In genomic region chr10:110620108-110620719, GRCh38 we compare ENCODE assay signal across 1 cellular context.
TF ChIP-seq lines count a peak whose summit lies in the region.

No MANE protein-coding gene starts in this region.

TF ChIP-seq in HEK293, 187 proteins besides CTCF, POLR2A, EP300 and RAD21 (continued from another document and continues in another):
- no peak for TF ChIP-seq ZNF529 (tag by site-specific recombination; IDR thresholded peaks at IDR 0.05; ENCODE audit: insufficient replicate concordance)
- TF ChIP-seq, protein P1, sequence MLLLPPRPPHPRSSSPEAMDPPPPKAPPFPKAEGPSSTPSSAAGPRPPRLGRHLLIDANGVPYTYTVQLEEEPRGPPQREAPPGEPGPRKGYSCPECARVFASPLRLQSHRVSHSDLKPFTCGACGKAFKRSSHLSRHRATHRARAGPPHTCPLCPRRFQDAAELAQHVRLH (tag by site-specific recombination; IDR thresholded peaks at IDR 0.05): no peak
- TF ChIP-seq ZNF558 (tag by site-specific recombination; IDR thresholded peaks at IDR 0.05): no peak
- TF ChIP-seq ZNF140 (tag by site-specific recombination; IDR thresholded peaks at IDR 0.05): no peak
- TF ChIP-seq, protein P2, sequence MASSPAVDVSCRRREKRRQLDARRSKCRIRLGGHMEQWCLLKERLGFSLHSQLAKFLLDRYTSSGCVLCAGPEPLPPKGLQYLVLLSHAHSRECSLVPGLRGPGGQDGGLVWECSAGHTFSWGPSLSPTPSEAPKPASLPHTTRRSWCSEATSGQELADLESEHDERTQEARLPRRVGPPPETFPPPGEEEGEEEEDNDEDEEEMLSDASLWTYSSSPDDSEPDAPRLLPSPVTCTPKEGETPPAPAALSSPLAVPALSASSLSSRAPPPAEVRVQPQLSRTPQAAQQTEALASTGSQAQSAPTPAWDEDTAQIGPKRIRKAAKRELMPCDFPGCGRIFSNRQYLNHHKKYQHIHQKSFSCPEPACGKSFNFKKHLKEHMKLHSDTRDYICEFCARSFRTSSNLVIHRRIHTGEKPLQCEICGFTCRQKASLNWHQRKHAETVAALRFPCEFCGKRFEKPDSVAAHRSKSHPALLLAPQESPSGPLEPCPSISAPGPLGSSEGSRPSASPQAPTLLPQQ (tag by site-specific recombination; IDR thresholded peaks at IDR 0.05): peak; percentile 62; the same call in 1 of the 2 replicates
- TF ChIP-seq TCF7L2 (IDR thresholded peaks at IDR 0.05; ENCODE audit: borderline replicate concordance, low read depth, low read length): peak; percentile 30; the same call in 1 of the 2 replicates
- TF ChIP-seq, protein P3, sequence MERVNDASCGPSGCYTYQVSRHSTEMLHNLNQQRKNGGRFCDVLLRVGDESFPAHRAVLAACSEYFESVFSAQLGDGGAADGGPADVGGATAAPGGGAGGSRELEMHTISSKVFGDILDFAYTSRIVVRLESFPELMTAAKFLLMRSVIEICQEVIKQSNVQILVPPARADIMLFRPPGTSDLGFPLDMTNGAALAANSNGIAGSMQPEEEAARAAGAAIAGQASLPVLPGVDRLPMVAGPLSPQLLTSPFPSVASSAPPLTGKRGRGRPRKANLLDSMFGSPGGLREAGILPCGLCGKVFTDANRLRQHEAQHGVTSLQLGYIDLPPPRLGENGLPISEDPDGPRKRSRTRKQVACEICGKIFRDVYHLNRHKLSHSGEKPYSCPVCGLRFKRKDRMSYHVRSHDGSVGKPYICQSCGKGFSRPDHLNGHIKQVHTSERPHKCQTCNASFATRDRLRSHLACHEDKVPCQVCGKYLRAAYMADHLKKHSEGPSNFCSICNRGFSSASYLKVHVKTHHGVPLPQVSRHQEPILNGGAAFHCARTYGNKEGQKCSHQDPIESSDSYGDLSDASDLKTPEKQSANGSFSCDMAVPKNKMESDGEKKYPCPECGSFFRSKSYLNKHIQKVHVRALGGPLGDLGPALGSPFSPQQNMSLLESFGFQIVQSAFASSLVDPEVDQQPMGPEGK (tag by site-specific recombination; IDR thresholded peaks at IDR 0.05): 0 out of 2 replicates have a peak, but pooled peaks have one; percentile 31
- TF ChIP-seq ZSCAN30 (tag by site-specific recombination; IDR thresholded peaks at IDR 0.05): no peak
- no peak for TF ChIP-seq ZNF768 (tag by site-specific recombination; IDR thresholded peaks at IDR 0.05)
- TF ChIP-seq, protein P4, sequence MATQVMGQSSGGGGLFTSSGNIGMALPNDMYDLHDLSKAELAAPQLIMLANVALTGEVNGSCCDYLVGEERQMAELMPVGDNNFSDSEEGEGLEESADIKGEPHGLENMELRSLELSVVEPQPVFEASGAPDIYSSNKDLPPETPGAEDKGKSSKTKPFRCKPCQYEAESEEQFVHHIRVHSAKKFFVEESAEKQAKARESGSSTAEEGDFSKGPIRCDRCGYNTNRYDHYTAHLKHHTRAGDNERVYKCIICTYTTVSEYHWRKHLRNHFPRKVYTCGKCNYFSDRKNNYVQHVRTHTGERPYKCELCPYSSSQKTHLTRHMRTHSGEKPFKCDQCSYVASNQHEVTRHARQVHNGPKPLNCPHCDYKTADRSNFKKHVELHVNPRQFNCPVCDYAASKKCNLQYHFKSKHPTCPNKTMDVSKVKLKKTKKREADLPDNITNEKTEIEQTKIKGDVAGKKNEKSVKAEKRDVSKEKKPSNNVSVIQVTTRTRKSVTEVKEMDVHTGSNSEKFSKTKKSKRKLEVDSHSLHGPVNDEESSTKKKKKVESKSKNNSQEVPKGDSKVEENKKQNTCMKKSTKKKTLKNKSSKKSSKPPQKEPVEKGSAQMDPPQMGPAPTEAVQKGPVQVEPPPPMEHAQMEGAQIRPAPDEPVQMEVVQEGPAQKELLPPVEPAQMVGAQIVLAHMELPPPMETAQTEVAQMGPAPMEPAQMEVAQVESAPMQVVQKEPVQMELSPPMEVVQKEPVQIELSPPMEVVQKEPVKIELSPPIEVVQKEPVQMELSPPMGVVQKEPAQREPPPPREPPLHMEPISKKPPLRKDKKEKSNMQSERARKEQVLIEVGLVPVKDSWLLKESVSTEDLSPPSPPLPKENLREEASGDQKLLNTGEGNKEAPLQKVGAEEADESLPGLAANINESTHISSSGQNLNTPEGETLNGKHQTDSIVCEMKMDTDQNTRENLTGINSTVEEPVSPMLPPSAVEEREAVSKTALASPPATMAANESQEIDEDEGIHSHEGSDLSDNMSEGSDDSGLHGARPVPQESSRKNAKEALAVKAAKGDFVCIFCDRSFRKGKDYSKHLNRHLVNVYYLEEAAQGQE (tag by site-specific recombination; IDR thresholded peaks at IDR 0.05): no peak
- TF ChIP-seq MZF1 (tag by site-specific recombination; IDR thresholded peaks at IDR 0.05; ENCODE audit: borderline replicate concordance): no peak
- peak; percentile 13; the same call in 1 of the 2 replicates for TF ChIP-seq ZBTB8A (tag by site-specific recombination; IDR thresholded peaks at IDR 0.05)
- TF ChIP-seq, protein P5, sequence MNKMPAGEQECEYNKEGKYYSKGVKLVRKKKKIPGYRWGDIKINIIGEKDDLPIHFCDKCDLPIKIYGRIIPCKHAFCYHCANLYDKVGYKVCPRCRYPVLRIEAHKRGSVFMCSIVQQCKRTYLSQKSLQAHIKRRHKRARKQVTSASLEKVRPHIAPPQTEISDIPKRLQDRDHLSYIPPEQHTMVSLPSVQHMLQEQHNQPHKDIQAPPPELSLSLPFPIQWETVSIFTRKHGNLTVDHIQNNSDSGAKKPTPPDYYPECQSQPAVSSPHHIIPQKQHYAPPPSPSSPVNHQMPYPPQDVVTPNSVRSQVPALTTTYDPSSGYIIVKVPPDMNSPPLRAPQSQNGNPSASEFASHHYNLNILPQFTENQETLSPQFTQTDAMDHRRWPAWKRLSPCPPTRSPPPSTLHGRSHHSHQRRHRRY (tag by site-specific recombination; IDR thresholded peaks at IDR 0.05): no peak
- TF ChIP-seq ZNF169 (tag by site-specific recombination; IDR thresholded peaks at IDR 0.05): no peak
- TF ChIP-seq ZNF354C (tag by site-specific recombination; IDR thresholded peaks at IDR 0.05; ENCODE audit: borderline replicate concordance, low read depth): no peak
- TF ChIP-seq, protein P6, sequence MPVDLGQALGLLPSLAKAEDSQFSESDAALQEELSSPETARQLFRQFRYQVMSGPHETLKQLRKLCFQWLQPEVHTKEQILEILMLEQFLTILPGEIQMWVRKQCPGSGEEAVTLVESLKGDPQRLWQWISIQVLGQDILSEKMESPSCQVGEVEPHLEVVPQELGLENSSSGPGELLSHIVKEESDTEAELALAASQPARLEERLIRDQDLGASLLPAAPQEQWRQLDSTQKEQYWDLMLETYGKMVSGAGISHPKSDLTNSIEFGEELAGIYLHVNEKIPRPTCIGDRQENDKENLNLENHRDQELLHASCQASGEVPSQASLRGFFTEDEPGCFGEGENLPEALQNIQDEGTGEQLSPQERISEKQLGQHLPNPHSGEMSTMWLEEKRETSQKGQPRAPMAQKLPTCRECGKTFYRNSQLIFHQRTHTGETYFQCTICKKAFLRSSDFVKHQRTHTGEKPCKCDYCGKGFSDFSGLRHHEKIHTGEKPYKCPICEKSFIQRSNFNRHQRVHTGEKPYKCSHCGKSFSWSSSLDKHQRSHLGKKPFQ (tag by site-specific recombination; IDR thresholded peaks at IDR 0.05): 0 out of 2 replicates have a peak, but pooled peaks have one; percentile 19
- TF ChIP-seq ZNF664 (tag by site-specific recombination; IDR thresholded peaks at IDR 0.05): peak; percentile 99
- TF ChIP-seq, protein P7, sequence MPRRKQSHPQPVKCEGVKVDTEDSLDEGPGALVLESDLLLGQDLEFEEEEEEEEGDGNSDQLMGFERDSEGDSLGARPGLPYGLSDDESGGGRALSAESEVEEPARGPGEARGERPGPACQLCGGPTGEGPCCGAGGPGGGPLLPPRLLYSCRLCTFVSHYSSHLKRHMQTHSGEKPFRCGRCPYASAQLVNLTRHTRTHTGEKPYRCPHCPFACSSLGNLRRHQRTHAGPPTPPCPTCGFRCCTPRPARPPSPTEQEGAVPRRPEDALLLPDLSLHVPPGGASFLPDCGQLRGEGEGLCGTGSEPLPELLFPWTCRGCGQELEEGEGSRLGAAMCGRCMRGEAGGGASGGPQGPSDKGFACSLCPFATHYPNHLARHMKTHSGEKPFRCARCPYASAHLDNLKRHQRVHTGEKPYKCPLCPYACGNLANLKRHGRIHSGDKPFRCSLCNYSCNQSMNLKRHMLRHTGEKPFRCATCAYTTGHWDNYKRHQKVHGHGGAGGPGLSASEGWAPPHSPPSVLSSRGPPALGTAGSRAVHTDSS (tag by site-specific recombination; IDR thresholded peaks at IDR 0.05): no peak
- no peak for TF ChIP-seq ZNF138 (tag by site-specific recombination; IDR thresholded peaks at IDR 0.05; ENCODE audit: borderline replicate concordance)
- TF ChIP-seq, protein P8, sequence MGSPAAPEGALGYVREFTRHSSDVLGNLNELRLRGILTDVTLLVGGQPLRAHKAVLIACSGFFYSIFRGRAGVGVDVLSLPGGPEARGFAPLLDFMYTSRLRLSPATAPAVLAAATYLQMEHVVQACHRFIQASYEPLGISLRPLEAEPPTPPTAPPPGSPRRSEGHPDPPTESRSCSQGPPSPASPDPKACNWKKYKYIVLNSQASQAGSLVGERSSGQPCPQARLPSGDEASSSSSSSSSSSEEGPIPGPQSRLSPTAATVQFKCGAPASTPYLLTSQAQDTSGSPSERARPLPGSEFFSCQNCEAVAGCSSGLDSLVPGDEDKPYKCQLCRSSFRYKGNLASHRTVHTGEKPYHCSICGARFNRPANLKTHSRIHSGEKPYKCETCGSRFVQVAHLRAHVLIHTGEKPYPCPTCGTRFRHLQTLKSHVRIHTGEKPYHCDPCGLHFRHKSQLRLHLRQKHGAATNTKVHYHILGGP (tag by site-specific recombination; IDR thresholded peaks at IDR 0.05): no peak
- TF ChIP-seq ZNF155 (tag by site-specific recombination; IDR thresholded peaks at IDR 0.05): no peak
- TF ChIP-seq KLF10 (tag by site-specific recombination; IDR thresholded peaks at IDR 0.05): peak; percentile 56
- TF ChIP-seq ZSCAN16 (tag by site-specific recombination; IDR thresholded peaks at IDR 0.05): peak; percentile 21; the same call in 1 of the 2 replicates
- TF ChIP-seq PRDM10 (tag by site-specific recombination; IDR thresholded peaks at IDR 0.05): peak; percentile 96
- no peak for TF ChIP-seq RBAK (tag by site-specific recombination; IDR thresholded peaks at IDR 0.05)
- TF ChIP-seq ZNF510 (tag by site-specific recombination; IDR thresholded peaks at IDR 0.05; ENCODE audit: insufficient replicate concordance): no peak
- TF ChIP-seq ZNF302 (tag by site-specific recombination; IDR thresholded peaks at IDR 0.05; ENCODE audit: low read depth): no peak
- TF ChIP-seq SP7 (tag by site-specific recombination; IDR thresholded peaks at IDR 0.05): peak; percentile 61; the same call in 1 of the 2 replicates
- TF ChIP-seq, protein P9, sequence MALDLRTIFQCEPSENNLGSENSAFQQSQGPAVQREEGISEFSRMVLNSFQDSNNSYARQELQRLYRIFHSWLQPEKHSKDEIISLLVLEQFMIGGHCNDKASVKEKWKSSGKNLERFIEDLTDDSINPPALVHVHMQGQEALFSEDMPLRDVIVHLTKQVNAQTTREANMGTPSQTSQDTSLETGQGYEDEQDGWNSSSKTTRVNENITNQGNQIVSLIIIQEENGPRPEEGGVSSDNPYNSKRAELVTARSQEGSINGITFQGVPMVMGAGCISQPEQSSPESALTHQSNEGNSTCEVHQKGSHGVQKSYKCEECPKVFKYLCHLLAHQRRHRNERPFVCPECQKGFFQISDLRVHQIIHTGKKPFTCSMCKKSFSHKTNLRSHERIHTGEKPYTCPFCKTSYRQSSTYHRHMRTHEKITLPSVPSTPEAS (tag by site-specific recombination; IDR thresholded peaks at IDR 0.05): peak; percentile 66
- peak; percentile 73 for TF ChIP-seq GLIS1 (tag by site-specific recombination; IDR thresholded peaks at IDR 0.05)
- peak; percentile 32; the same call in 1 of the 2 replicates for TF ChIP-seq ZNF596 (tag by site-specific recombination; IDR thresholded peaks at IDR 0.05)
- TF ChIP-seq ZNF223 (tag by site-specific recombination; IDR thresholded peaks at IDR 0.05): 0 out of 2 replicates have a peak, but pooled peaks have one; percentile 44
- no peak for TF ChIP-seq BCL11B (tag by site-specific recombination; IDR thresholded peaks at IDR 0.05; ENCODE audit: low read depth)
- TF ChIP-seq ZXDB (tag by site-specific recombination; IDR thresholded peaks at IDR 0.05): 0 out of 2 replicates have a peak, but pooled peaks have one; percentile 32
